ENCODE assay signal across 9 cellular contexts in genomic region chr9:77475641-77476473, GRCh38.
A peak's percentile ranks its signal among the peaks of the same experiment; 100 is the strongest.
DNase-seq lines count a peak whose midpoint lies in the region; ATAC-seq, FAIRE-seq and TF ChIP-seq lines count a peak whose summit lies in the region.
"Had no signal": no experiment of that assay in that cellular context is flagged by ENCODE, and none has a peak within 500 bp of the region (broad histone marks: within the 10 kb centered on the region; RNA-seq: fewer than 3 reads in every experiment).

No MANE protein-coding gene starts in this region.

- DNase-seq in EH (ENCODE audit: low read depth) (peak; percentile 83), colonic mucosa (no peak), posterior vena cava (ENCODE audit: low spot score) (no peak), urothelium cell line (ENCODE audit: low spot score) (no peak)
- DNase-seq in Jurkat, Clone E6-1 (ENCODE audit: low read depth, low spot score), result peak; percentile 50
- DNase-seq in activated T-helper 1 cell treated with anti-CD3 and anti-CD28 coated beads, Interleukin-12 subunit alpha, Interleukin-12 subunit beta, Interleukin-2, Interleukin-4 antibody, amounts not matched to agents 30 ng/mL and 10 ng/mL and 1 ng/mL, durations not matched to agents 14 hours and 24 hours and 36 hours (ENCODE audit: low spot score), result peak; percentile 54

- H3K27me3 Mint-ChIP-seq in activated T-helper 1 cell treated with anti-CD3 and anti-CD28 coated beads, Interleukin-12 subunit alpha, Interleukin-12 subunit beta, Interleukin-2, Interleukin-4 antibody, amounts not matched to agents 30 ng/mL and 10 ng/mL and 1 ng/mL, durations not matched to agents 14 hours and 24 hours and 36 hours (ENCODE audit: insufficient read depth), result no peaks in the 10 kb centered on the region

- peaks cover 19% of the 10 kb centered on the region for H3K9me3 Mint-ChIP-seq in activated T-helper 1 cell treated with anti-CD3 and anti-CD28 coated beads, Interleukin-12 subunit alpha, Interleukin-12 subunit beta, Interleukin-2, Interleukin-4 antibody, amounts not matched to agents 30 ng/mL and 10 ng/mL and 1 ng/mL, durations not matched to agents 14 hours and 24 hours and 36 hours

- peaks cover 2% of the 10 kb centered on the region for H3K9me3 ChIP-seq in neuron (ENCODE audit: low read length)
- H3K9me3 ChIP-seq in colonic mucosa, result no peaks in the 10 kb centered on the region

- peak overlapping the region; percentile 65 for H2AFZ ChIP-seq in neuron (ENCODE audit: low read depth, low read length)

- intact Hi-C loops in activated T-helper 1 cell treated with anti-CD3 and anti-CD28 coated beads, Interleukin-12 subunit alpha, Interleukin-12 subunit beta, Interleukin-2, Interleukin-4 antibody, amounts not matched to agents 30 ng/mL and 10 ng/mL and 1 ng/mL, durations not matched to agents 14 hours and 24 hours and 36 hours (cut with micrococcal nuclease), result loop anchor here (1.0 to 5.0 kb wide), 13 partner anchors 10 to 899 kb away; partner anchors contain the start of genes GNAQ and VPS13A
- intact Hi-C loops in colonic mucosa (cut with DNase I) (no loop called here), posterior vena cava (cut with DNase I) (no loop called here)

- H3K4me1 ChIP-seq in neuron (ENCODE audit: insufficient read depth, low read length) (peaks cover 3% of the 10 kb centered on the region), colonic mucosa (no peaks in the 10 kb centered on the region)

- H3K36me3 Mint-ChIP-seq in activated T-helper 1 cell treated with anti-CD3 and anti-CD28 coated beads, Interleukin-12 subunit alpha, Interleukin-12 subunit beta, Interleukin-2, Interleukin-4 antibody, amounts not matched to agents 30 ng/mL and 10 ng/mL and 1 ng/mL, durations not matched to agents 14 hours and 24 hours and 36 hours (ENCODE audit: low read depth), result peaks cover 6% of the 10 kb centered on the region

- H3K4me3 Mint-ChIP-seq in activated T-helper 1 cell treated with anti-CD3 and anti-CD28 coated beads, Interleukin-12 subunit alpha, Interleukin-12 subunit beta, Interleukin-2, Interleukin-4 antibody, amounts not matched to agents 30 ng/mL and 10 ng/mL and 1 ng/mL, durations not matched to agents 14 hours and 24 hours and 36 hours, result peak overlapping the region; percentile 37

- no peaks in the 10 kb centered on the region for H3K27me3 ChIP-seq in neuron (ENCODE audit: insufficient read depth, low read length)
- no peaks in the 10 kb centered on the region for H3K27me3 ChIP-seq in colonic mucosa

- no peak for FAIRE-seq in urothelium cell line (lab: Jason Lieb, UNC)

- no peak overlapping the region for H3K4me3 ChIP-seq in Jurkat, Clone E6-1 (ENCODE audit: low read length)
- H3K4me3 ChIP-seq in neuron (ENCODE audit: low read length), result no peak overlapping the region
- H3K4me3 ChIP-seq in colonic mucosa, result no peak overlapping the region

- H3K27ac Mint-ChIP-seq in activated T-helper 1 cell treated with anti-CD3 and anti-CD28 coated beads, Interleukin-12 subunit alpha, Interleukin-12 subunit beta, Interleukin-2, Interleukin-4 antibody, amounts not matched to agents 30 ng/mL and 10 ng/mL and 1 ng/mL, durations not matched to agents 14 hours and 24 hours and 36 hours, result peak overlapping the region; percentile 86

- H3K9ac ChIP-seq in colonic mucosa (ENCODE audit: low read depth in 2 of 2, low read length in 2 of 2), result no peak overlapping the region

- no peak for TF ChIP-seq CTCF in colonic mucosa (IDR thresholded peaks at IDR 0.05)

- no peak overlapping the region for H3K27ac ChIP-seq in colonic mucosa
- H3K27ac ChIP-seq: epithelial cell of prostate had no signal

- H3K36me3 ChIP-seq in neuron (ENCODE audit: insufficient read depth, low read length), result no peaks in the 10 kb centered on the region
- H3K36me3 ChIP-seq in colonic mucosa, result no peaks in the 10 kb centered on the region

- peak; percentile 98 for ATAC-seq in GM21515 (IDR thresholded peaks at IDR 0.05; ENCODE audit: unreplicated experiment)

- peaks cover 38% of the 10 kb centered on the region for H3K4me1 Mint-ChIP-seq in activated T-helper 1 cell treated with anti-CD3 and anti-CD28 coated beads, Interleukin-12 subunit alpha, Interleukin-12 subunit beta, Interleukin-2, Interleukin-4 antibody, amounts not matched to agents 30 ng/mL and 10 ng/mL and 1 ng/mL, durations not matched to agents 14 hours and 24 hours and 36 hours (ENCODE audit: low read depth)

Comparison
In these comparisons a context has a peak if more than half of its experiments do, and no peak if none do; other contexts are left out.
1. DNase-seq: peak in EH (single experiment), Jurkat, Clone E6-1 (single experiment) and activated T-helper 1 cell treated with anti-CD3 and anti-CD28 coated beads, Interleukin-12 subunit alpha, Interleukin-12 subunit beta, Interleukin-2, Interleukin-4 antibody, amounts not matched to agents 30 ng/mL and 10 ng/mL and 1 ng/mL, durations not matched to agents 14 hours and 24 hours and 36 hours (single experiment); none in colonic mucosa (single experiment), posterior vena cava (single experiment) and urothelium cell line (single experiment).